Comparison of ENCODE assay signal across 1 cellular context in the genomic region with DNA sequence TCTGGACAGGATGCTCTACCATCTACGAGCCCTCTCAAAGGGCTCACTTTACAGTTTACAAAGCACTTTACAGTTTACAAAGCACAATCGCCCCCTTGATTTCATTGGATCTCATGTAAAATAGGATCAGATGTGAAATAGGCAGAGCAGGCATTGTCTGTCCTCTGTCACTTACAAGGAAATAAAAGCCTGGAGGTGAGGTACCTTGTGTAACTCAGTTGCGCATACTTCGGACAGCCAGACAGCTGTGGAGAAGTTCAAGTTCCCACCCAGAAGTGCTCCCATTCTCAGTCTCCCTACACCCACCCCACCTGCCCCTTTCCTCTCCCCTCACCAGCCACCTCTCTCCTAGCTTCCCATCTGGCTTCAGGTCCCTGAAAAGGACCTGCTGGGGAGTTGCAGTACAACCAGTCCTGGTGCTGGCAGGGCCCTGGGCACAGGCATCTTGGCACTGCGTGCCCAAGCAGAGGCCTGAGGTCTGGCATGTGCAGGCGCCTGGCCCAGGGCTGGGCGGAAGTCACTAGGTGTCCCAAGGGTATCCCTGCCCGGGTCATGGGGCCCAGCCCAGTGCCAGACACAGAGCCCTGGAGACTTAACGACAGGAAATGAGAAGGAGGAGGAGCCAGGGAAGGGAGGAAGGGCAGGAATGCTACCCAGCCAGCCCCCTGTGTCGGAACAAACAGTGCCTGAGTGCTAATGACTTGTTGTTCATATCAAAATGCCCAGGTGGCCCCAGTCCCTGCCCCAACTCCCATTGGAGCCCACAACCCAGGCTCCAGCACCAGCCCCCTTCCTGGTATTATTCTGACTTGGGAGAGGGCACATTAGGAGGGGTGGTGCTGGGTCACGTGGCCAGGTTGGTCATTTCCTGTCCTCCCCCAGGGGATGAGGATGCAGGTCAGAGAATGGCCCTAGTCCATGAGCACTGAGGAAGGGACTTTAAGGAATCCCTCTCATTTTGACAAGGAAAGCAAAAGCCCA.
A peak's percentile ranks its signal among the peaks of the same experiment; 100 is the strongest.
TF ChIP-seq lines count a peak whose summit lies in the region.

No MANE protein-coding gene starts in this region.

TF ChIP-seq in HEK293, 187 proteins besides CTCF, POLR2A, EP300 and RAD21 (continued from another document):
- TF ChIP-seq, protein P1, sequence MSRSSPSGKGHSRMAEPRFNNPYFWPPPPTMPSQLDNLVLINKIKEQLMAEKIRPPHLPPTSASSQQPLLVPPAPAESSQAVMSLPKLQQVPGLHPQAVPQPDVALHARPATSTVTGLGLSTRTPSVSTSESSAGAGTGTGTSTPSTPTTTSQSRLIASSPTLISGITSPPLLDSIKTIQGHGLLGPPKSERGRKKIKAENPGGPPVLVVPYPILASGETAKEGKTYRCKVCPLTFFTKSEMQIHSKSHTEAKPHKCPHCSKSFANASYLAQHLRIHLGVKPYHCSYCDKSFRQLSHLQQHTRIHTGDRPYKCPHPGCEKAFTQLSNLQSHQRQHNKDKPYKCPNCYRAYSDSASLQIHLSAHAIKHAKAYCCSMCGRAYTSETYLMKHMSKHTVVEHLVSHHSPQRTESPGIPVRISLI (tag by site-specific recombination; IDR thresholded peaks at IDR 0.05): no peak
- TF ChIP-seq ZFP3 (tag by site-specific recombination; IDR thresholded peaks at IDR 0.05; ENCODE audit: low read depth): no peak
- no peak for TF ChIP-seq ZNF302 (tag by site-specific recombination; IDR thresholded peaks at IDR 0.05; ENCODE audit: low read depth)
- TF ChIP-seq ZSCAN16 (tag by site-specific recombination; IDR thresholded peaks at IDR 0.05): peak; percentile 80; the same call in 1 of the 2 replicates
- no peak for TF ChIP-seq ZNF624 (tag by site-specific recombination; IDR thresholded peaks at IDR 0.05)
- peak; percentile 70 for TF ChIP-seq ZNF600 (tag by site-specific recombination; IDR thresholded peaks at IDR 0.05)
- no peak for TF ChIP-seq KLF9 (tag by site-specific recombination; IDR thresholded peaks at IDR 0.05; ENCODE audit: low read depth)
- TF ChIP-seq, protein P2, sequence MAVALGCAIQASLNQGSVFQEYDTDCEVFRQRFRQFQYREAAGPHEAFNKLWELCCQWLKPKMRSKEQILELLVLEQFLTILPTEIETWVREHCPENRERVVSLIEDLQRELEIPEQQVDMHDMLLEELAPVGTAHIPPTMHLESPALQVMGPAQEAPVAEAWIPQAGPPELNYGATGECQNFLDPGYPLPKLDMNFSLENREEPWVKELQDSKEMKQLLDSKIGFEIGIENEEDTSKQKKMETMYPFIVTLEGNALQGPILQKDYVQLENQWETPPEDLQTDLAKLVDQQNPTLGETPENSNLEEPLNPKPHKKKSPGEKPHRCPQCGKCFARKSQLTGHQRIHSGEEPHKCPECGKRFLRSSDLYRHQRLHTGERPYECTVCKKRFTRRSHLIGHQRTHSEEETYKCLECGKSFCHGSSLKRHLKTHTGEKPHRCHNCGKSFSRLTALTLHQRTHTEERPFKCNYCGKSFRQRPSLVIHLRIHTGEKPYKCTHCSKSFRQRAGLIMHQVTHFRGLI (tag by site-specific recombination; IDR thresholded peaks at IDR 0.05): no peak
- no peak for TF ChIP-seq ZNF211 (tag by site-specific recombination; IDR thresholded peaks at IDR 0.05; ENCODE audit: low read depth)
- TF ChIP-seq, protein P3, sequence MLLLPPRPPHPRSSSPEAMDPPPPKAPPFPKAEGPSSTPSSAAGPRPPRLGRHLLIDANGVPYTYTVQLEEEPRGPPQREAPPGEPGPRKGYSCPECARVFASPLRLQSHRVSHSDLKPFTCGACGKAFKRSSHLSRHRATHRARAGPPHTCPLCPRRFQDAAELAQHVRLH (tag by site-specific recombination; IDR thresholded peaks at IDR 0.05): no peak
- TF ChIP-seq ZBTB20 (tag by site-specific recombination; IDR thresholded peaks at IDR 0.05): peak; percentile 66
- TF ChIP-seq FEZF1 (tag by site-specific recombination; IDR thresholded peaks at IDR 0.05): 0 out of 2 replicates have a peak, but pooled peaks have one; percentile 13
- TF ChIP-seq ZNF10 (tag by site-specific recombination; IDR thresholded peaks at IDR 0.05): no peak
